In the genomic region with DNA sequence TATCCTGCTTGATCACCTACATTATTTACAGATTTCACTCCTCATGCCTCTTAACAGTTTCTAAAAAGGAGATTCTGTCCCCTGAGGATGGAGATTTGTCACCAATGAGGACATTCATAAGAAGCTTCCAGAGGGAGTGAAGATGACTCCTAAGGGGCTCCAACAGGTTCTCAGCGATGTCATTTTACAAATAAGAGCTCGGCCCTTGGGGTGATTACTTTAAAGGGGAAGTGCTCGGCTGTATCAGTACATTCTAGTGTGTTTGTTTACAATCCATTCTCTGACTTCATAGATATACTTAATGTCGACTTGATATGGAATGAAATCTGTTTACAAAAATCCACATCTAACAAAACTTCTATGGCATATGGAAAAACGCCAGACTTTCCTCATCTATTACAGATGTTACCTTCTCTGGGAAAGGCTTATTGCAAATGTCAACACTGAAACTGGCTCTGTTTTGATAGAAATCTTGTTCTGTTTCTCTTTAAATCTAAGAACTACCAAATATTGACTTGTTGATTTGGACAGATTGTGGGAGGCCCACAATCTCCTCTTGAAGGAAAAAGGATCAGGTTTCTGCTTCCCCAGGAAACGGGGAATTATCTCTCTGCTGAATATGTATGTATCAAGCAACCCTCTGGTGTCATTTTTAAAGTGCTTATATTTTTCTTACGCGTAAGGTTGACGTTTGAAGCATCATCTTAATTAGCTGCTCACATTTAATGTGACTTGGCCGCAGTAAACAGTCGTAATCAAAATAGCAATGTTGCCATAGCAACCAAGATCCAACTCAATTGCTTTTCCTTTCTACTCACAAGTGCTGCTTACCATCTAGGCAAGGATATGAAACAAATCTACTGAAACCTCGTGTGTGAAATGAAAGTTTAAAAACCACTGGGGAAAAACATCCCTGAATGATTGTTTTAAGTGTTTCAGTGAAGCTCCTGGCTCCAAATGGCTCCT, we compare ENCODE assay signal across 10 cellular contexts.
DNase-seq lines count a peak whose midpoint lies in the region; ATAC-seq, FAIRE-seq and TF ChIP-seq lines count a peak whose summit lies in the region.
"Had no signal": no experiment of that assay in that cellular context is flagged by ENCODE, and none has a peak within 500 bp of the region (broad histone marks: within the 10 kb centered on the region; RNA-seq: fewer than 3 reads in every experiment).

No MANE protein-coding gene starts in this region.

- DNase-seq in A549 (ENCODE audit: low read depth in 1 of 2, low spot score in 1 of 2) = peak in 1 of 2 experiments; percentile 39
- DNase-seq in T-helper 1 cell = peak in 3 of 5 donors; percentile 23 to 46 (median 25)
- peak; percentile 25 for DNase-seq in hepatocyte (ENCODE audit: low spot score)
- no peak for DNase-seq in activated CD8-positive, alpha-beta memory T cell treated with anti-CD3 and anti-CD28 coated beads, Interleukin-2, amount 50 U/mL, for 4 hours
- no peak for DNase-seq in activated CD8-positive, alpha-beta T cell treated with anti-CD3 and anti-CD28 coated beads for 36 hours
- DNase-seq: cortex of kidney had no signal

- H3K27me3 Mint-ChIP-seq in activated CD8-positive, alpha-beta T cell treated with anti-CD3 and anti-CD28 coated beads for 36 hours = no peaks in the 10 kb centered on the region

- no peaks in the 10 kb centered on the region for H3K9me3 Mint-ChIP-seq in activated CD8-positive, alpha-beta T cell treated with anti-CD3 and anti-CD28 coated beads for 36 hours

- TF ChIP-seq EP300 in A549 (IDR thresholded peaks at IDR 0.05) = no peak

- no peak for TF ChIP-seq POLR2A in A549 (IDR thresholded peaks at IDR 0.05; ENCODE audit: low read length)

- no peaks in the 10 kb centered on the region for H3K9me2 ChIP-seq in hepatocyte (replicated peaks; ENCODE audit: insufficient read depth)

- 46% methylated on average over 12 of the region's 12 CpGs for WGBS in A549 (ENCODE audit: missing lambda C conversion rate)
- 25% methylated on average over 12 of the region's 12 CpGs for WGBS in hepatocyte (ENCODE audit: low lambda C conversion rate, missing lambda C conversion rate)

- no peak overlapping the region for H3K27ac Mint-ChIP-seq in activated CD8-positive, alpha-beta T cell treated with anti-CD3 and anti-CD28 coated beads for 36 hours

- TF ChIP-seq CTCF in A549 (IDR thresholded peaks at IDR 0.05) (no peak), HEK293 (tag by site-specific recombination; IDR thresholded peaks at IDR 0.05) (no peak), hepatocyte (IDR thresholded peaks at IDR 0.05; ENCODE audit: poor library complexity) (no peak)
- no peak for TF ChIP-seq CTCF in activated CD8-positive, alpha-beta T cell treated with anti-CD3 and anti-CD28 coated beads for 36 hours (IDR thresholded peaks at IDR 0.05)

- TF ChIP-seq RAD21 in A549 (conservative IDR thresholded peaks at IDR 0.05 in 1 of 2, IDR thresholded peaks at IDR 0.05 in 1 of 2) = no peak

- H3K9me3 ChIP-seq in A549 = peaks cover 11% of the 10 kb centered on the region; the same call in 2 of the 3 replicates
- no peaks in the 10 kb centered on the region; the same call in 1 of the 2 replicates for H3K9me3 ChIP-seq in HEK293 (ENCODE audit: control insufficient read depth, insufficient read depth, low read depth, low read length)
- H3K9me3 ChIP-seq in hepatocyte (ENCODE audit: low read depth) = no peaks in the 10 kb centered on the region

- CTCF ChIA-PET in A549 (lab: Yijun Ruan, JAX) (interaction anchor here (0.7 to 3.8 kb wide), 6 partner anchors 10 to 316 kb away, joined by 3 to 13 read pairs (median 5); no protein-coding TSS in a partner anchor), HEK293 (lab: Yijun Ruan, JAX) (interaction anchor here (1.0 kb wide), 1 partner anchor 10 kb away, joined by 3 read pairs; no protein-coding TSS in a partner anchor)
- CTCF ChIA-PET in activated CD8-positive, alpha-beta T cell treated with anti-CD3 and anti-CD28 coated beads for 36 hours (lab: Charles Lee) = interaction anchor here (0.9 kb wide), 1 partner anchor 316 kb away, joined by 3 read pairs; no protein-coding TSS in a partner anchor

- no peak overlapping the region for H3K4me3 Mint-ChIP-seq in activated CD8-positive, alpha-beta T cell treated with anti-CD3 and anti-CD28 coated beads for 36 hours

- H3K36me3 Mint-ChIP-seq in activated CD8-positive, alpha-beta T cell treated with anti-CD3 and anti-CD28 coated beads for 36 hours (ENCODE audit: low read depth) = peaks cover 3% of the 10 kb centered on the region

- H3K4me2 ChIP-seq in A549 (peak overlapping the region; percentile 53), hepatocyte (peak overlapping the region; percentile 55)
- H3K4me2 ChIP-seq: KMS-11 had no signal

- peaks cover 48% of the 10 kb centered on the region for H3K4me1 Mint-ChIP-seq in activated CD8-positive, alpha-beta T cell treated with anti-CD3 and anti-CD28 coated beads for 36 hours (ENCODE audit: low read depth)

- no peaks in the 10 kb centered on the region for H3K27me3 ChIP-seq in hepatocyte

- peak; percentile 86 for FAIRE-seq in A549 (lab: Jason Lieb, UNC)

- no peak for ATAC-seq in A549
- no peak for ATAC-seq in HG03039 (IDR thresholded peaks at IDR 0.05; ENCODE audit: unreplicated experiment)
- ATAC-seq in activated CD8-positive, alpha-beta T cell treated with anti-CD3 and anti-CD28 coated beads for 36 hours = no peak
- no peak for ATAC-seq in HG02623 (IDR thresholded peaks at IDR 0.05; ENCODE audit: unreplicated experiment)

- intact Hi-C loops in activated CD8-positive, alpha-beta T cell treated with anti-CD3 and anti-CD28 coated beads for 36 hours (cut with micrococcal nuclease) = no loop called here

- no peaks in the 10 kb centered on the region for H4K20me1 ChIP-seq in hepatocyte (ENCODE audit: insufficient read depth, poor library complexity, severe bottlenecking)

- no peaks in the 10 kb centered on the region for H3K79me2 ChIP-seq in hepatocyte

- POLR2A ChIA-PET in A549 (lab: Yijun Ruan, JAX) (no interaction called here), HEK293 (lab: Yijun Ruan, JAX) (interaction anchor here (0.6 kb wide), 1 partner anchor 187 kb away, joined by 3 read pairs; no protein-coding TSS in a partner anchor)
- POLR2A ChIA-PET in activated CD8-positive, alpha-beta T cell treated with anti-CD3 and anti-CD28 coated beads for 36 hours (lab: Charles Lee) = interaction anchor here (1.4 kb wide), 1 partner anchor 141 kb away, joined by 3 read pairs; no protein-coding TSS in a partner anchor

- H3K36me3 ChIP-seq in HEK293 (ENCODE audit: control insufficient read depth in 2 of 2, insufficient read depth in 1 of 2, low read length in 2 of 2) = no peaks in the 10 kb centered on the region
- H3K36me3 ChIP-seq in hepatocyte (replicated peaks; ENCODE audit: insufficient read depth, low read depth) = no peaks in the 10 kb centered on the region

- H3K4me3 ChIP-seq in A549 = no peak overlapping the region
- H3K4me3 ChIP-seq in HEK293 (ENCODE audit: low read depth, low read length) = no peak overlapping the region
- no peak overlapping the region for H3K4me3 ChIP-seq in hepatocyte

- H2AFZ ChIP-seq in hepatocyte = no peak overlapping the region

- H3K27ac ChIP-seq in A549 = peak overlapping the region; percentile 8 to 24; a peak in 3 of 6 replicates
- H3K27ac ChIP-seq in HEK293 (ENCODE audit: extremely low read depth, low read depth, low read length) = peak overlapping the region; percentile 34; the same call in 1 of the 2 replicates
- H3K27ac ChIP-seq in hepatocyte = peak overlapping the region; percentile 6
- H3K27ac ChIP-seq: KMS-11 had no signal

- H3K4me1 ChIP-seq in A549 (peaks cover 48% of the 10 kb centered on the region), HEK293 (ENCODE audit: control insufficient read depth, insufficient read depth, low read length) (peaks cover 35% of the 10 kb centered on the region), hepatocyte (ENCODE audit: insufficient read depth) (peaks cover 23% of the 10 kb centered on the region)

TF ChIP-seq in A549, 52 proteins besides CTCF, POLR2A, EP300 and RAD21:
- no peak for TF ChIP-seq SREBF2 (IDR thresholded peaks at IDR 0.05)
- peak; percentile 19; the same call in 1 of the 2 replicates for TF ChIP-seq GATA3 (IDR thresholded peaks at IDR 0.05; ENCODE audit: borderline replicate concordance)
TF ChIP-seq in A549: peak in this region for 1.

TF ChIP-seq in HEK293, 187 proteins besides CTCF, POLR2A, EP300 and RAD21 (continues in another document):
- TF ChIP-seq, protein P1, sequence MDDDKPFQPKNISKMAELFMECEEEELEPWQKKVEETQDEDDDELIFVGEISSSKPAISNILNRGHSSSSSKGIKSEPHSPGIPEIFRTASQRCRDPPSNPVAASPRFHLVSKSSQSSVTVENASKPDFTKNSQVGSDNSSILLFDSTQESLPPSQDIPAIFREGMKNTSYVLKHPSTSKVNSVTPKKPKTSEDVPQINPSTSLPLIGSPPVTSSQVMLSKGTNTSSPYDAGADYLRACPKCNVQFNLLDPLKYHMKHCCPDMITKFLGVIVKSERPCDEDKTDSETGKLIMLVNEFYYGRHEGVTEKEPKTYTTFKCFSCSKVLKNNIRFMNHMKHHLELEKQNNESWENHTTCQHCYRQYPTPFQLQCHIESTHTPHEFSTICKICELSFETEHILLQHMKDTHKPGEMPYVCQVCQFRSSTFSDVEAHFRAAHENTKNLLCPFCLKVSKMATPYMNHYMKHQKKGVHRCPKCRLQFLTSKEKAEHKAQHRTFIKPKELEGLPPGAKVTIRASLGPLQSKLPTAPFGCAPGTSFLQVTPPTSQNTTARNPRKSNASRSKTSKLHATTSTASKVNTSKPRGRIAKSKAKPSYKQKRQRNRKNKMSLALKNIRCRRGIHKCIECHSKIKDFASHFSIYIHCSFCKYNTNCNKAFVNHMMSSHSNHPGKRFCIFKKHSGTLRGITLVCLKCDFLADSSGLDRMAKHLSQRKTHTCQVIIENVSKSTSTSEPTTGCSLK (tag by site-specific recombination; IDR thresholded peaks at IDR 0.05) = no peak

Comparison
In these comparisons a context has a peak if more than half of its experiments do, and no peak if none do; other contexts are left out.
1. DNase-seq: peak in T-helper 1 cell (3 of 5) and hepatocyte (single experiment); none in activated CD8-positive, alpha-beta memory T cell treated with anti-CD3 and anti-CD28 coated beads, Interleukin-2, amount 50 U/mL, for 4 hours (single experiment) and activated CD8-positive, alpha-beta T cell treated with anti-CD3 and anti-CD28 coated beads for 36 hours (single experiment).
2. Peak in every context shown above with its lines, with median percentiles within 50 percentile points of each other: H3K27ac ChIP-seq.